14 cellular contexts compared by ENCODE assay signal in genomic region chr13:95298169-95298940, GRCh38. TPM values are rescaled to one million over a fixed set of nuclear protein-coding genes. Genes with fewer than 3 reads are reported as not detected.
A peak's percentile ranks its signal among the peaks of the same experiment; 100 is the strongest.
DNase-seq lines count a peak whose midpoint lies in the region; ATAC-seq and TF ChIP-seq lines count a peak whose summit lies in the region.
"Had no signal": no experiment of that assay in that cellular context is flagged by ENCODE, and none has a peak within 500 bp of the region (broad histone marks: within the 10 kb centered on the region; RNA-seq: fewer than 3 reads in every experiment).

No MANE protein-coding gene starts in this region.

- H3K23ac ChIP-seq in mesenchymal stem cell (ENCODE audit: low read length in 2 of 2), result no peak overlapping the region

- H3K27me3 Mint-ChIP-seq in activated CD4-positive, alpha-beta T cell treated with anti-CD3 and anti-CD28 coated beads for 36 hours, result peaks cover 8% of the 10 kb centered on the region
- peaks cover 0 to 6% (median 0%) of the 10 kb centered on the region in 5 donors for H3K27me3 Mint-ChIP-seq in naive thymus-derived CD8-positive, alpha-beta T cell
- H3K27me3 Mint-ChIP-seq: T-helper 17 cell had no signal

- intact Hi-C loops in activated CD4-positive, alpha-beta T cell treated with anti-CD3 and anti-CD28 coated beads for 36 hours (cut with DNase I, micrococcal nuclease), result loop anchor here in 1 of 2 experiments (5.0 kb wide), 1 partner anchor 179 kb away; no protein-coding TSS in a partner anchor
- intact Hi-C loops in upper lobe of right lung (cut with DNase I) (no loop called here), spleen (cut with DNase I; ENCODE audit: low total_unique reads) (loop anchor here (10.0 kb wide), 2 partner anchors 86 to 104 kb away; no protein-coding TSS in a partner anchor)

- H3K14ac ChIP-seq in mesenchymal stem cell (ENCODE audit: low read length in 2 of 2), result no peak overlapping the region

- 93% methylated on average over 6 of the region's 8 CpGs for whole genome bisulfite sequencing in mesenchymal stem cell
- WGBS in spleen, 5 donors, result 91 to 96% (median 92%) methylated on average over 7 to 8 of the region's 8 CpGs

- H3K36me3 ChIP-seq in mesenchymal stem cell (ENCODE audit: control insufficient read depth in 1 of 2, insufficient read depth in 2 of 2, low read depth in 1 of 2, low read length in 2 of 2), result peaks cover 0 to 3% of the 10 kb centered on the region in 2 experiments
- H3K36me3 ChIP-seq in upper lobe of right lung, result no peaks in the 10 kb centered on the region
- H3K36me3 ChIP-seq in spleen, result no peaks in the 10 kb centered on the region

- TF ChIP-seq POLR2A in spleen (IDR thresholded peaks at IDR 0.05), result no peak

- peak overlapping the region; percentile 76 for H2AK5ac ChIP-seq in mesenchymal stem cell (ENCODE audit: low read length, severe bottlenecking)

- H3K79me1 ChIP-seq in mesenchymal stem cell (replicated peaks; ENCODE audit: low read length, poor library complexity, severe bottlenecking), result peaks cover 1% of the 10 kb centered on the region

- H2AFZ ChIP-seq in mesenchymal stem cell (ENCODE audit: low read depth, low read length), result no peak overlapping the region

- H2BK12ac ChIP-seq in mesenchymal stem cell (ENCODE audit: low read length in 2 of 2), result no peak overlapping the region

- no peak overlapping the region for H3K4me3 Mint-ChIP-seq in activated CD4-positive, alpha-beta T cell treated with anti-CD3 and anti-CD28 coated beads for 36 hours
- H3K4me3 Mint-ChIP-seq in naive thymus-derived CD8-positive, alpha-beta T cell, result peak overlapping the region in 3 of 10 donors; percentile 19 to 39 (median 20)

- H3K9me3 Mint-ChIP-seq in activated CD4-positive, alpha-beta T cell treated with anti-CD3 and anti-CD28 coated beads for 36 hours (ENCODE audit: low read depth), result no peaks in the 10 kb centered on the region
- no peaks in the 10 kb centered on the region for H3K9me3 Mint-ChIP-seq in naive thymus-derived CD8-positive, alpha-beta T cell
- H3K9me3 Mint-ChIP-seq: activated CD4-positive, alpha-beta T cell treated with anti-CD3 and anti-CD28 coated beads, Interleukin-2, amount 10 ng/mL, durations not matched to agents 24 days and 14 days had no signal

- H3K4me1 Mint-ChIP-seq in activated CD4-positive, alpha-beta T cell treated with anti-CD3 and anti-CD28 coated beads for 36 hours, result peaks cover 43% of the 10 kb centered on the region
- H3K4me1 Mint-ChIP-seq in naive thymus-derived CD8-positive, alpha-beta T cell, result peaks cover 12 to 35% (median 27%) of the 10 kb centered on the region in 4 donors

- no peak overlapping the region for H2BK5ac ChIP-seq in mesenchymal stem cell (ENCODE audit: low read depth, low read length, poor library complexity, severe bottlenecking)

- TF ChIP-seq CTCF in WI38 (IDR thresholded peaks at IDR 0.05; ENCODE audit: low read depth, low read length) (no peak), upper lobe of right lung (IDR thresholded peaks at IDR 0.05) (no peak), spleen (IDR thresholded peaks at IDR 0.05 in 8 of 11, conservative IDR thresholded peaks at IDR 0.05 in 3 of 11) (no peak)

- peak overlapping the region; percentile 26 for H3K4me2 ChIP-seq in mesenchymal stem cell (ENCODE audit: low read length, poor library complexity, severe bottlenecking)

- H3K9me3 ChIP-seq in mesenchymal stem cell (ENCODE audit: control insufficient read depth, low read length) (no peaks in the 10 kb centered on the region), upper lobe of right lung (no peaks in the 10 kb centered on the region), spleen (no peaks in the 10 kb centered on the region)
- H3K9me3 ChIP-seq: MG63 had no signal

- peaks cover 18% of the 10 kb centered on the region for H3K4me1 ChIP-seq in mesenchymal stem cell (ENCODE audit: control insufficient read depth, insufficient read depth, low read depth, low read length)
- H3K4me1 ChIP-seq in upper lobe of right lung, result peaks cover 17% of the 10 kb centered on the region
- peaks cover 0 to 54% (median 20%) of the 10 kb centered on the region in 6 donors for H3K4me1 ChIP-seq in spleen

- H3K27ac ChIP-seq in mesenchymal stem cell (ENCODE audit: low read length, poor library complexity, severe bottlenecking) (peak overlapping the region; percentile 72), upper lobe of right lung (peak overlapping the region; percentile 69), spleen (no peak overlapping the region)

- peak overlapping the region in 1 of 2 experiments; percentile 45 for H3K4ac ChIP-seq in mesenchymal stem cell (ENCODE audit: low read depth in 1 of 2, low read length in 2 of 2)

- H3K9ac ChIP-seq in mesenchymal stem cell (ENCODE audit: low read length), result no peak overlapping the region

- ATAC-seq in activated CD4-positive, alpha-beta T cell treated with anti-CD3 and anti-CD28 coated beads for 36 hours, result no peak
- peak; percentile 44 for ATAC-seq in upper lobe of right lung
- ATAC-seq in naive thymus-derived CD8-positive, alpha-beta T cell, result no peak
- ATAC-seq: T-helper 17 cell had no signal

- peaks cover 5% of the 10 kb centered on the region for H3K36me3 Mint-ChIP-seq in activated CD4-positive, alpha-beta T cell treated with anti-CD3 and anti-CD28 coated beads for 36 hours (ENCODE audit: low read depth)
- H3K36me3 Mint-ChIP-seq in naive thymus-derived CD8-positive, alpha-beta T cell, result no peaks in the 10 kb centered on the region

- H3K27me3 ChIP-seq in mesenchymal stem cell (ENCODE audit: control insufficient read depth in 1 of 2, insufficient read depth in 1 of 2, low read length in 2 of 2) (no peaks in the 10 kb centered on the region), upper lobe of right lung (no peaks in the 10 kb centered on the region), spleen (replicated peaks in 1 of 7) (peaks cover 0 to 21% (median 3%) of the 10 kb centered on the region in 7 donors)
- H3K27me3 ChIP-seq: MG63 had no signal

- H3K4me3 ChIP-seq in WI38 (ENCODE audit: low read depth, low read length) (peak overlapping the region; percentile 87), mesenchymal stem cell (ENCODE audit: insufficient read depth in 1 of 2, low read depth in 1 of 2, low read length in 2 of 2) (no peak overlapping the region), upper lobe of right lung (no peak overlapping the region), spleen (no peak overlapping the region)
- H3K4me3 ChIP-seq: MG63 had no signal

- H4K91ac ChIP-seq in mesenchymal stem cell (ENCODE audit: low read length), result no peak overlapping the region

- no peak for DNase-seq in activated CD4-positive, alpha-beta T cell treated with anti-CD3 and anti-CD28 coated beads for 36 hours
- DNase-seq in activated CD4-positive, alpha-beta T cell treated with anti-CD3 and anti-CD28 coated beads for 1 hour, result no peak
- DNase-seq in mesenchymal stem cell (no peak), upper lobe of right lung (peak; percentile 72), NCI-H146 (lab: John Stamatoyannopoulos, UW) (no peak), spleen (no peak)
- DNase-seq in naive thymus-derived CD8-positive, alpha-beta T cell, result no peak
- DNase-seq: activated CD4-positive, alpha-beta T cell treated with anti-CD3 and anti-CD28 coated beads, Interleukin-2, amount 10 ng/mL, durations not matched to agents 24 days and 14 days; activated T-cell treated with anti-CD3 and anti-CD28 coated beads for 4 hours; COR-L47; GDM1; T-helper 17 cell had no signal

- CTCF ChIA-PET in activated CD4-positive, alpha-beta T cell treated with anti-CD3 and anti-CD28 coated beads for 36 hours (lab: Charles Lee), result interaction anchor here (0.8 to 2.2 kb wide), 4 partner anchors 9 to 106 kb away, joined by 3 to 19 read pairs (median 10); no protein-coding TSS in a partner anchor

- no peak overlapping the region for H2BK15ac ChIP-seq in mesenchymal stem cell (ENCODE audit: low read depth, poor library complexity, severe bottlenecking)

- peak overlapping the region; percentile 42 for H4K8ac ChIP-seq in mesenchymal stem cell (ENCODE audit: low read length)

- peak overlapping the region; percentile 5 to 71 for H3K18ac ChIP-seq in mesenchymal stem cell (ENCODE audit: low read depth in 1 of 2, low read length in 2 of 2)

- peak overlapping the region; percentile 11 for H2BK120ac ChIP-seq in mesenchymal stem cell (ENCODE audit: low read depth, low read length)

- POLR2A ChIA-PET in activated CD4-positive, alpha-beta T cell treated with anti-CD3 and anti-CD28 coated beads for 36 hours (lab: Charles Lee), result interaction anchor here (0.6 kb wide), 1 partner anchor 17 kb away, joined by 5 read pairs; no protein-coding TSS in a partner anchor
- POLR2A ChIA-PET in naive thymus-derived CD8-positive, alpha-beta T cell (lab: Charles Lee), result no interaction called here

- peak overlapping the region; percentile 26 for H3K27ac Mint-ChIP-seq in activated CD4-positive, alpha-beta T cell treated with anti-CD3 and anti-CD28 coated beads for 36 hours
- H3K27ac Mint-ChIP-seq in naive thymus-derived CD8-positive, alpha-beta T cell, result no peak overlapping the region

RNA-seq across cellular contexts. Expression of gene ABCC4, which starts 2.9 kb away (rescaled TPM):
- total RNA-seq in activated CD4-positive, alpha-beta T cell treated with anti-CD3 and anti-CD28 coated beads for 36 hours, result 1 to 10 TPM; 9.0 to 9.5 TPM
- polyA plus RNA-seq in mesenchymal stem cell (2013, experiment 1 of 2), result 95.0 TPM
- polyA plus RNA-seq in mesenchymal stem cell (2013, experiment 2 of 2), result 95.6 TPM
- total RNA-seq in upper lobe of right lung, result 28.1 TPM
- total RNA-seq in spleen, result 10 to 100 TPM; 12.5 to 21.0 (median 14.4) TPM
- 1 to 10 TPM; 1.4 to 2.4 (median 2.1) TPM for polyA plus RNA-seq in spleen
- 1 to 10 TPM; 7.8 to 9.2 TPM for total RNA-seq in naive thymus-derived CD8-positive, alpha-beta T cell
- polyA plus RNA-seq in naive thymus-derived CD8-positive, alpha-beta T cell, result 1 to 10 TPM; 3.5 to 4.4 (median 3.8) TPM

Comparison
In these comparisons a context has a peak if more than half of its experiments do, and no peak if none do; other contexts are left out.
1. H3K27ac ChIP-seq: peak in mesenchymal stem cell (single experiment) and upper lobe of right lung (single experiment); none in spleen (0 of 8).